10 cellular contexts compared by ENCODE assay signal in the genomic region with DNA sequence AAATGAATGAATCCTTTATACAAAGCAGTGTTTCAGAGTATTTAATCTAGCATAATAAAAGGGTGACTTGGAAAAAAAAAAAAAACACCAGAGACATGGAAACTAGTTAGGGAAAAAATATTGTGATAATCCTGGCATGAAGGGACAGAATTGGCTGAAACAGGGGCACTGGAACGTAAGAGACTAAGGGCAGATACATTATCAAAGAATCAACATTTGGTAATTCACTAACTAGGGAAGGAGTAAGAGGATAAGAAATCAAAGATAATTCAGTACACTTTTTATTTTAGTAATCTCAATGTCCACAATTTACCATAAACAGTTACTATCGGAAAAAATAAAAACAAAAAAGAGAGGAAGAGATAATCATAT. TPM values are rescaled to one million over a fixed set of nuclear protein-coding genes. Genes with fewer than 3 reads are reported as not detected.
DNase-seq lines count a peak whose midpoint lies in the region; ATAC-seq and TF ChIP-seq lines count a peak whose summit lies in the region.
"Had no signal": no experiment of that assay in that cellular context is flagged by ENCODE, and none has a peak within 500 bp of the region (broad histone marks: within the 10 kb centered on the region; RNA-seq: fewer than 3 reads in every experiment).

No MANE protein-coding gene starts in this region.

- H3K36me3 Mint-ChIP-seq in T-helper 2 cell treated with Interferon-gamma antibody and Interleukin-4, amounts not matched to agents 5 μg/mL and 100 μg/mL, for 36 hours (ENCODE audit: low read depth): peaks cover 16% of the 10 kb centered on the region
- peaks cover 30% of the 10 kb centered on the region for H3K36me3 Mint-ChIP-seq in stimulated activated memory B cell treated with anti-CD40 and anti-IgM and Interleukin-4, amounts not matched to agents 10 μg/mL and 1 μg/mL and 100 μg/mL, for 72 hours

- TF ChIP-seq POLR2A in esophagus muscularis mucosa (IDR thresholded peaks at IDR 0.05; ENCODE audit: low read depth): no peak

- ATAC-seq in stimulated activated memory B cell treated with anti-CD40 and anti-IgM and Interleukin-4, amounts not matched to agents 10 μg/mL and 1 μg/mL and 100 μg/mL, for 72 hours: no peak
- ATAC-seq: sciatic nerve had no signal

- H3K27me3 Mint-ChIP-seq in T-helper 2 cell treated with Interferon-gamma antibody and Interleukin-4, amounts not matched to agents 5 μg/mL and 100 μg/mL, for 36 hours (ENCODE audit: low read depth): no peaks in the 10 kb centered on the region
- no peaks in the 10 kb centered on the region for H3K27me3 Mint-ChIP-seq in stimulated activated memory B cell treated with anti-CD40 and anti-IgM and Interleukin-4, amounts not matched to agents 10 μg/mL and 1 μg/mL and 100 μg/mL, for 72 hours

- H3K27me3 ChIP-seq in esophagus muscularis mucosa: no peaks in the 10 kb centered on the region

- intact Hi-C loops in esophagus muscularis mucosa (cut with DNase I): no loop called here

- 67% methylated on average over 2 of the region's 2 CpGs for WGBS in esophagus muscularis mucosa

- TF ChIP-seq EP300 in esophagus muscularis mucosa (IDR thresholded peaks at IDR 0.05): no peak

- peaks cover 16% of the 10 kb centered on the region for H3K4me1 Mint-ChIP-seq in T-helper 2 cell treated with Interferon-gamma antibody and Interleukin-4, amounts not matched to agents 5 μg/mL and 100 μg/mL, for 36 hours (ENCODE audit: low read depth)
- peaks cover 30% of the 10 kb centered on the region for H3K4me1 Mint-ChIP-seq in stimulated activated memory B cell treated with anti-CD40 and anti-IgM and Interleukin-4, amounts not matched to agents 10 μg/mL and 1 μg/mL and 100 μg/mL, for 72 hours

- H3K27ac Mint-ChIP-seq in T-helper 2 cell treated with Interferon-gamma antibody and Interleukin-4, amounts not matched to agents 5 μg/mL and 100 μg/mL, for 36 hours: peak overlapping the region; percentile 18
- peak overlapping the region; percentile 17 for H3K27ac Mint-ChIP-seq in stimulated activated memory B cell treated with anti-CD40 and anti-IgM and Interleukin-4, amounts not matched to agents 10 μg/mL and 1 μg/mL and 100 μg/mL, for 72 hours

- H3K9me3 Mint-ChIP-seq in T-helper 2 cell treated with Interferon-gamma antibody and Interleukin-4, amounts not matched to agents 5 μg/mL and 100 μg/mL, for 36 hours: no peaks in the 10 kb centered on the region
- no peaks in the 10 kb centered on the region for H3K9me3 Mint-ChIP-seq in stimulated activated memory B cell treated with anti-CD40 and anti-IgM and Interleukin-4, amounts not matched to agents 10 μg/mL and 1 μg/mL and 100 μg/mL, for 72 hours

- no peak overlapping the region for H3K4me3 ChIP-seq in esophagus muscularis mucosa
- H3K4me3 ChIP-seq: thoracic aorta had no signal

- no peak for DNase-seq in T-helper 2 cell treated with Interferon-gamma antibody and Interleukin-4, amounts not matched to agents 5 μg/mL and 100 μg/mL, for 36 hours (ENCODE audit: low spot score)
- no peak for DNase-seq in T-helper 2 cell
- DNase-seq in esophagus muscularis mucosa (ENCODE audit: extremely low spot score): no peak
- no peak for DNase-seq in H4 (ENCODE audit: low spot score)
- no peak for DNase-seq in SIG-M5 (lab: John Stamatoyannopoulos, UW)
- DNase-seq: activated CD4-positive, CD25-positive, alpha-beta regulatory T cell treated with anti-CD3 and anti-CD28 coated beads, Interleukin-2, amount 50 U/mL, for 72 hours; erythroblast had no signal

- H3K4me3 Mint-ChIP-seq in T-helper 2 cell treated with Interferon-gamma antibody and Interleukin-4, amounts not matched to agents 5 μg/mL and 100 μg/mL, for 36 hours: no peak overlapping the region
- H3K4me3 Mint-ChIP-seq in stimulated activated memory B cell treated with anti-CD40 and anti-IgM and Interleukin-4, amounts not matched to agents 10 μg/mL and 1 μg/mL and 100 μg/mL, for 72 hours: no peak overlapping the region

- TF ChIP-seq CTCF in esophagus muscularis mucosa (IDR thresholded peaks at IDR 0.05): no peak

- H3K9me3 ChIP-seq in esophagus muscularis mucosa: no peaks in the 10 kb centered on the region
- H3K9me3 ChIP-seq: thoracic aorta had no signal

- peaks cover 0 to 10% (median 4%) of the 10 kb centered on the region in 4 donors for H3K36me3 ChIP-seq in esophagus muscularis mucosa
- H3K36me3 ChIP-seq: thoracic aorta had no signal

- peaks cover 15 to 20% (median 17%) of the 10 kb centered on the region in 4 donors for H3K4me1 ChIP-seq in esophagus muscularis mucosa

- peak overlapping the region in 3 of 4 donors; percentile 4 to 52 (median 32) for H3K27ac ChIP-seq in esophagus muscularis mucosa (replicated peaks in 1 of 4)

RNA-seq across cellular contexts. Expression of gene PYM1, which starts 18.2 kb away (rescaled TPM):
- 10 to 100 TPM; 24.2 to 29.5 (median 26.7) TPM for total RNA-seq in esophagus muscularis mucosa
- total RNA-seq in H4 (2014; rRNA removed; shearing (Covaris generic)): 36.1 and 47.4 TPM in 2 replicates

RNA-seq across cellular contexts. Expression of gene DGKA, which starts 21.5 kb away (rescaled TPM):
- total RNA-seq in esophagus muscularis mucosa: 10 to 100 TPM; 18.7 to 39.7 (median 24.7) TPM
- total RNA-seq in H4 (2014; rRNA removed; shearing (Covaris generic)): 5.5 and 11.1 TPM in 2 replicates

RNA-seq across cellular contexts. Expression of gene PMEL, which starts 56.3 kb away (rescaled TPM):
- 1 to 10 TPM in 1 of 4 donors, under 1 TPM in 1, not detected in 2; 0.66 to 2.2 TPM for total RNA-seq in esophagus muscularis mucosa
- total RNA-seq in H4 (2014; rRNA removed; shearing (Covaris generic)): 0.43 and 0.87 TPM in 2 replicates

RNA-seq across cellular contexts. Expression of gene CDK2, which starts 57.1 kb away (rescaled TPM):
- 10 to 100 TPM; 35.3 to 84.9 (median 57.1) TPM for total RNA-seq in esophagus muscularis mucosa
- total RNA-seq in H4 (2014; rRNA removed; shearing (Covaris generic)): 66.3 and 67.3 TPM in 2 replicates
